Comparison of ENCODE assay signal across 19 cellular contexts in genomic region chr1:40786171-40786994, GRCh38. TPM values are rescaled to one million over a fixed set of nuclear protein-coding genes. Genes with fewer than 3 reads are reported as not detected.
DNase-seq lines count a peak whose midpoint lies in the region; ATAC-seq, FAIRE-seq and TF ChIP-seq lines count a peak whose summit lies in the region.
"Had no signal": no experiment of that assay in that cellular context is flagged by ENCODE, and none has a peak within 500 bp of the region (broad histone marks: within the 10 kb centered on the region; RNA-seq: fewer than 3 reads in every experiment).

No MANE protein-coding gene starts in this region.

- ATAC-seq in gastroesophageal sphincter = no peak

- H3K27ac ChIP-seq in ascending aorta (peak overlapping the region; percentile 82 to 91), gastroesophageal sphincter (peak overlapping the region in 3 of 4 donors; percentile 90 to 94 (median 92)), rectal smooth muscle tissue (ENCODE audit: low read depth, low read length) (peak overlapping the region; percentile 88)

- TF ChIP-seq EP300 in gastroesophageal sphincter (IDR thresholded peaks at IDR 0.05) = no peak

- H3K27me3 ChIP-seq in ascending aorta = no peaks in the 10 kb centered on the region
- no peaks in the 10 kb centered on the region for H3K27me3 ChIP-seq in gastroesophageal sphincter
- H3K27me3 ChIP-seq in rectal smooth muscle tissue (ENCODE audit: control insufficient read depth, insufficient read depth, low read length) = no peaks in the 10 kb centered on the region
- H3K27me3 ChIP-seq: MG63 had no signal

- DNase-seq in H54 (ENCODE audit: insufficient read length, low spot score) (peak; percentile 70), ascending aorta (ENCODE audit: low spot score in 2 of 2) (no peak), activated T-cell treated with anti-CD3 and anti-CD28 coated beads for 4 hours (no peak), GM10266 (ENCODE audit: extremely low spot score) (no peak), NCI-H2081 (lab: John Stamatoyannopoulos, UW) (no peak), retina (no peak)
- DNase-seq: GF-D8, Karpas-422, MG63, NCI-H1105, NCI-H1694, NCI-H2107, NCI-H226, NCI-H69, SHP77 treated with DMSO at 0.1 percent for 48 hours had no signal

- no peak overlapping the region for H3K9ac ChIP-seq in rectal smooth muscle tissue (ENCODE audit: low read length)

- intact Hi-C loops in ascending aorta (cut with DNase I) = no loop called here

- TF ChIP-seq POLR2A in H54 (IDR thresholded peaks at IDR 0.05; ENCODE audit: low read depth, low read length) (no peak), gastroesophageal sphincter (IDR thresholded peaks at IDR 0.05) (no peak)

- no peaks in the 10 kb centered on the region for H3K9me3 ChIP-seq in ascending aorta
- no peaks in the 10 kb centered on the region for H3K9me3 ChIP-seq in gastroesophageal sphincter
- H3K9me3 ChIP-seq: MG63 had no signal

- H3K4me1 ChIP-seq in ascending aorta (peaks cover 14 to 34% of the 10 kb centered on the region in 2 donors), gastroesophageal sphincter (peaks cover 0 to 93% (median 33%) of the 10 kb centered on the region in 3 donors), rectal smooth muscle tissue (ENCODE audit: control insufficient read depth, insufficient read depth, low read length) (peaks cover 48% of the 10 kb centered on the region)

- FAIRE-seq in H54 (lab: Jason Lieb, UNC) = no peak
- FAIRE-seq: GM12892, H1 had no signal

- no peak for TF ChIP-seq CTCF in ascending aorta (IDR thresholded peaks at IDR 0.05)
- TF ChIP-seq CTCF in gastroesophageal sphincter (IDR thresholded peaks at IDR 0.05) = no peak
- TF ChIP-seq CTCF in GM10266 (IDR thresholded peaks at IDR 0.05; ENCODE audit: control insufficient read depth, insufficient read depth, low read depth, missing control alignments) = no peak

- H3K36me3 ChIP-seq in ascending aorta (no peaks in the 10 kb centered on the region), gastroesophageal sphincter (no peaks in the 10 kb centered on the region), rectal smooth muscle tissue (ENCODE audit: control insufficient read depth, insufficient read depth, low read length) (no peaks in the 10 kb centered on the region)
- H3K36me3 ChIP-seq: MG63 had no signal

- 43 to 59% methylated on average over 2 to 3 of the region's 9 CpGs for WGBS in gastroesophageal sphincter (ENCODE audit: low coverage in 1 of 2), 2 donors

- H3K4me3 ChIP-seq in ascending aorta (no peak overlapping the region), gastroesophageal sphincter (no peak overlapping the region), rectal smooth muscle tissue (ENCODE audit: low read length) (no peak overlapping the region)
- H3K4me3 ChIP-seq: MG63 had no signal

RNA-seq across cellular contexts. Expression of gene KCNQ4, which starts 2.8 kb away (rescaled TPM):
- total RNA-seq in ascending aorta (14.5 TPM), gastroesophageal sphincter (10 to 100 TPM in 3 of 4 donors, 1 to 10 TPM in 1; 6.1 to 25.5 (median 10.2) TPM)
